In the genomic region with DNA sequence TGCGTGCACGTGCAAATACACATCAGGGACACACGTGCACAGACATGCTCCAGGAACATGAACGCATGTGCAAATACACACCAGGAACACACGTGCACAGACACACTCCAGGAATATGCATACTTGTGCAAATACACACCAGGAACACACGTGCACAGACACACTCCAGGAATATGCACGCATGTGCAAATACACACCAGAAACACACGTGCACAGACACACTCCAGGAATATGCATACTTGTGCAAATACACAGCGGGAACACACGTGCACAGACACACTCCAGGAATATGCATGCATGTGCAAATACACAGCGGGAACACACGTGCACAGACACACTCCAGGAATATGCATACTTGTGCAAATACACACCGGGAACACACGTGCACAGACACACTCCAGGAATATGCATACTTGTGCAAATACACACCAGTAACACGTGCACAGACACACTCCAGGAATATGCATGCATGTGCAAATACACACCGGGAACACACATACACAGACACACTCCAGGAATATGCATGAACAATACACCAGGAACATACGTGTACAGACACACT, we compare ENCODE assay signal across 7 cellular contexts. TPM values are rescaled to one million over a fixed set of nuclear protein-coding genes. Genes with fewer than 3 reads are reported as not detected.
DNase-seq lines count a peak whose midpoint lies in the region; ATAC-seq, FAIRE-seq and TF ChIP-seq lines count a peak whose summit lies in the region.
"Not testable (repeated sequence)": the region's sequence is repeated elsewhere in the genome, so short reads cannot be mapped to it uniquely, and the experiment has no call there.

No MANE protein-coding gene starts in this region.

- H4K5ac ChIP-seq in IMR-90 (ENCODE audit: low read depth, low read length) = peak overlapping the region; percentile 54; the same call in 1 of the 2 replicates
- not testable (repeated sequence) for H4K5ac ChIP-seq in H1 (ENCODE audit: insufficient read length, low read depth, low read length)

- not testable (repeated sequence) for ATAC-seq in IMR-90 (ENCODE audit: low read depth); K562; heart right ventricle; psoas muscle

- H2AK5ac ChIP-seq in IMR-90 (ENCODE audit: low read depth, low read length) = peak overlapping the region; percentile 93
- not testable (repeated sequence) for H2AK5ac ChIP-seq in H1 (ENCODE audit: low read depth, low read length)

- intact Hi-C loops in IMR-90 (cut with micrococcal nuclease); K562 (cut with micrococcal nuclease): not testable (repeated sequence)
- intact Hi-C loops in heart right ventricle (cut with DNase I) (loop anchor here in 3 of 10 donors (5.0 to 10.0 kb wide), 3 partner anchors 47 to 130 kb away; no protein-coding TSS in a partner anchor), psoas muscle (cut with DNase I) (loop anchor here in 1 of 2 donors (5.0 kb wide), 1 partner anchor 50 kb away; no protein-coding TSS in a partner anchor)

- peak overlapping the region; percentile 77 for H2BK5ac ChIP-seq in IMR-90 (ENCODE audit: low read depth, low read length, poor library complexity, severe bottlenecking)
- not testable (repeated sequence) for H2BK5ac ChIP-seq in H1 (ENCODE audit: low read depth, low read length)

- POLR2A ChIA-PET in IMR-90 (lab: Charles Lee; ENCODE audit: unreplicated experiment) = interaction anchor here (1.8 kb wide), 1 partner anchor 13 kb away, joined by 4 read pairs; no protein-coding TSS in a partner anchor
- POLR2A ChIA-PET in K562 (lab: Yijun Ruan, JAX) = interaction anchor here (0.6 kb wide), 1 partner anchor 115 kb away, joined by 3 read pairs; no protein-coding TSS in a partner anchor
- POLR2A ChIA-PET in H1 (lab: Charles Lee; ENCODE audit: partially characterized antibody) = not testable (repeated sequence)

- H3K23ac ChIP-seq in IMR-90 (ENCODE audit: low read depth, low read length) = peak overlapping the region; percentile 63
- not testable (repeated sequence) for H3K23ac ChIP-seq in H1 (ENCODE audit: insufficient read length)

- WGBS in IMR-90 (ENCODE audit: extremely low coverage in 2 of 2, insufficient read length in 1 of 2), 2 experiments = 91% methylated on average over 15 of the region's 17 CpGs; no CpG with 5 or more reads in 1 of the 2 experiments
- WGBS in K562 (ENCODE audit: insufficient coverage, low coverage, missing lambda C conversion rate) = 26% methylated on average over 17 of the region's 17 CpGs
- WGBS in H1 (ENCODE audit: extremely low coverage in 1 of 2, insufficient coverage in 1 of 2, insufficient read length in 1 of 2, insufficient replicate concordance in 2 of 2, low coverage in 1 of 2, low lambda C conversion rate in 2 of 2, missing lambda C conversion rate in 1 of 2), 2 experiments = 94% methylated on average over 17 of the region's 17 CpGs; no CpG with 5 or more reads in 1 of the 2 experiments
- WGBS in heart right ventricle, 2 donors = 87 to 89% methylated on average over 17 of the region's 17 CpGs
- WGBS in psoas muscle, 3 donors = 66 to 77% (median 66%) methylated on average over 17 of the region's 17 CpGs

- H2AK9ac ChIP-seq in IMR-90 (replicated peaks; ENCODE audit: low read depth, low read length, poor library complexity) = peak overlapping the region; percentile 85

- not testable (repeated sequence) for TF ChIP-seq RAD21 in IMR-90 (IDR thresholded peaks at IDR 0.05; ENCODE audit: low read length); K562 (CRISPR knock-in tag; conservative IDR thresholded peaks at IDR 0.05 in 1 of 2, IDR thresholded peaks at IDR 0.05 in 1 of 2); H1 (IDR thresholded peaks at IDR 0.05 in 1 of 2, conservative IDR thresholded peaks at IDR 0.05 in 1 of 2; ENCODE audit: low read depth in 2 of 2, low read length in 2 of 2)

- peak overlapping the region; percentile 29; the same call in 1 of the 2 replicates for H3K56ac ChIP-seq in IMR-90 (ENCODE audit: extremely low read depth, insufficient read depth, low read length)
- H3K56ac ChIP-seq in H1 (replicated peaks; ENCODE audit: insufficient read length, low read depth, low read length) = not testable (repeated sequence)

- not testable (repeated sequence) for H3K79me2 ChIP-seq in K562 (ENCODE audit: control insufficient read depth, insufficient read depth, low read length); H1 (ENCODE audit: control insufficient read depth in 1 of 2, insufficient read depth in 2 of 2, low read length in 2 of 2)

- peak overlapping the region; percentile 39; the same call in 1 of the 2 replicates for H2BK12ac ChIP-seq in H1 (ENCODE audit: low read depth, low read length)

- not testable (repeated sequence) for H3K23me2 ChIP-seq in H1 (ENCODE audit: low read depth, low read length)

- not testable (repeated sequence) for H3K4me3 ChIP-seq in IMR-90 (ENCODE audit: insufficient read depth, low read depth, low read length); K562; H1 (ENCODE audit: extremely low read depth in 1 of 4, insufficient read depth in 2 of 4, low read depth in 3 of 4, low read length in 4 of 4); heart right ventricle; psoas muscle
- peak overlapping the region in 1 of 2 donors; percentile 33 for H3K4me3 ChIP-seq in muscle layer of colon (ENCODE audit: low read depth in 1 of 2, low read length in 2 of 2)
- peak overlapping the region in 1 of 2 donors; percentile 29 for H3K4me3 ChIP-seq in stomach smooth muscle (ENCODE audit: low read length in 2 of 2)

- H3K9ac ChIP-seq in IMR-90 (ENCODE audit: low read depth, low read length) = peak overlapping the region; percentile 11; the same call in 1 of the 2 replicates
- H3K9ac ChIP-seq in K562 (ENCODE audit: insufficient read depth in 1 of 2, low read depth in 2 of 2, low read length in 2 of 2); H1 (replicated peaks in 1 of 4; ENCODE audit: extremely low read depth in 1 of 4, low read depth in 3 of 4, low read length in 3 of 4); muscle layer of colon (ENCODE audit: low read length); stomach smooth muscle (ENCODE audit: low read length in 2 of 2): not testable (repeated sequence)

- DNase-seq in IMR-90; K562 (ENCODE audit: extremely low read depth in 1 of 4, low spot score in 3 of 4); H1 (ENCODE audit: low read depth in 1 of 2, low spot score in 2 of 2); heart right ventricle; psoas muscle: not testable (repeated sequence)

- peak overlapping the region; percentile 67 to 92; a peak in 3 of 4 replicates for H4K8ac ChIP-seq in IMR-90 (ENCODE audit: low read depth in 2 of 2, low read length in 2 of 2)
- not testable (repeated sequence) for H4K8ac ChIP-seq in H1 (ENCODE audit: extremely low read depth, insufficient read depth, low read length)

- not testable (repeated sequence) for H3K27me3 ChIP-seq in IMR-90 (ENCODE audit: control insufficient read depth, insufficient read depth, low read length); H1 (replicated peaks in 1 of 4; ENCODE audit: control insufficient read depth in 3 of 4, extremely low read depth in 1 of 4, insufficient read depth in 3 of 4, low read length in 3 of 4); heart right ventricle; muscle layer of colon (ENCODE audit: control insufficient read depth in 1 of 2, insufficient read depth in 2 of 2, low read length in 2 of 2); stomach smooth muscle (ENCODE audit: control insufficient read depth in 1 of 2, insufficient read depth in 2 of 2, low read length in 2 of 2)
- H3K27me3 ChIP-seq in K562 (ENCODE audit: control insufficient read depth in 2 of 2, insufficient read depth in 2 of 2, low read length in 2 of 2) = peaks cover 6 to 73% of the 10 kb centered on the region in 2 experiments; a peak in 4 of 5 replicates
- H3K27me3 ChIP-seq in psoas muscle (ENCODE audit: insufficient read depth in 3 of 3, low read length in 2 of 3) = peaks cover 0 to 68% (median 5%) of the 10 kb centered on the region in 3 donors

- not testable (repeated sequence) for TF ChIP-seq CTCF in IMR-90 (conservative IDR thresholded peaks at IDR 0.05; ENCODE audit: low read depth, low read length); K562 (IDR thresholded peaks at IDR 0.05 in 2 of 3, conservative IDR thresholded peaks at IDR 0.05 in 1 of 3; ENCODE audit: insufficient read depth in 2 of 3, low read depth in 1 of 3, low read length in 3 of 3); H1 (IDR thresholded peaks at IDR 0.05; ENCODE audit: control extremely low read depth in 1 of 3, insufficient read depth in 1 of 3, low read depth in 1 of 3, low read length in 3 of 3); heart right ventricle (IDR thresholded peaks at IDR 0.05); psoas muscle (IDR thresholded peaks at IDR 0.05)

- TF ChIP-seq POLR2A in IMR-90 (IDR thresholded peaks at IDR 0.05; ENCODE audit: low read depth, low read length); K562 (conservative IDR thresholded peaks at IDR 0.05); H1 (IDR thresholded peaks at IDR 0.05; ENCODE audit: control extremely low read depth in 1 of 2, low read depth in 2 of 2, low read length in 2 of 2): not testable (repeated sequence)

- H3K79me1 ChIP-seq in IMR-90 (ENCODE audit: low read depth in 1 of 2, low read length in 2 of 2) = peaks cover 0 to 16% of the 10 kb centered on the region in 2 experiments; a peak in 2 of 4 replicates
- H3K79me1 ChIP-seq in H1 (ENCODE audit: low read depth, low read length) = not testable (repeated sequence)

- peaks cover 22% of the 10 kb centered on the region for H3K9me1 ChIP-seq in IMR-90 (ENCODE audit: insufficient read depth, low read length)
- not testable (repeated sequence) for H3K9me1 ChIP-seq in K562 (ENCODE audit: control insufficient read depth, insufficient read depth, low read length)

- H3K4ac ChIP-seq in IMR-90 (ENCODE audit: low read depth, low read length) = peak overlapping the region; percentile 92
- H3K4ac ChIP-seq in H1 (replicated peaks; ENCODE audit: insufficient read length, low read depth, low read length) = not testable (repeated sequence)

- H3K14ac ChIP-seq in IMR-90 (replicated peaks; ENCODE audit: low read depth, low read length) = peak overlapping the region; percentile 77
- H3K14ac ChIP-seq in H1 (ENCODE audit: insufficient read length) = not testable (repeated sequence)

- peak; percentile 15 for FAIRE-seq in K562 (lab: Jason Lieb, UNC)
- not testable (repeated sequence) for FAIRE-seq in H1 (lab: Jason Lieb, UNC)

- dilution Hi-C loops in IMR-90 (cut with HindIII; ENCODE audit: low sequenced_read_pairs, unreplicated experiment) = not testable (repeated sequence)

- BruUV-seq in IMR-90 (replicated peaks; lab: Mats Ljungman, UMichigan); K562 (replicated peaks; lab: Mats Ljungman, UMichigan): not testable (repeated sequence)

- peak overlapping the region; percentile 58 for H3K18ac ChIP-seq in IMR-90 (ENCODE audit: low read depth, low read length)
- not testable (repeated sequence) for H3K18ac ChIP-seq in H1 (ENCODE audit: extremely low read depth, low read length)

- CTCF ChIA-PET in IMR-90 (lab: Yijun Ruan, JAX) = interaction anchor here (1.9 to 2.1 kb wide), 2 partner anchors 67 to 79 kb away, joined by 5 to 8 read pairs; no protein-coding TSS in a partner anchor
- CTCF ChIA-PET in K562 (lab: Yijun Ruan, JAX; ENCODE audit: low intra/inter-chr PET ratio) = interaction anchor here (1.8 to 2.2 kb wide), 2 partner anchors 12 to 167 kb away, joined by 8 to 13 read pairs; no protein-coding TSS in a partner anchor
- CTCF ChIA-PET in H1 (lab: Charles Lee; ENCODE audit: partially characterized antibody) = interaction anchor here (0.8 to 4.0 kb wide), 9 partner anchors 12 to 167 kb away, joined by 3 to 27 read pairs (median 8); no protein-coding TSS in a partner anchor

- peak overlapping the region; percentile 90 for H2AFZ ChIP-seq in IMR-90 (replicated peaks; ENCODE audit: low read length, poor library complexity)
- not testable (repeated sequence) for H2AFZ ChIP-seq in K562 (ENCODE audit: low read depth, low read length); H1 (ENCODE audit: low read length)

- not testable (repeated sequence) for H2BK15ac ChIP-seq in IMR-90 (ENCODE audit: low read depth, low read length); H1 (ENCODE audit: low read length)

- in situ Hi-C loops in IMR-90 (cut with MboI; ENCODE audit: low sequenced_read_pairs) = not testable (repeated sequence)
- in situ Hi-C loops in K562 (cut with MboI) = loop anchor here (10.0 kb wide), 1 partner anchor 517 kb away; no protein-coding TSS in a partner anchor

- H2BK120ac ChIP-seq in IMR-90 (ENCODE audit: low read depth, low read length) = peak overlapping the region; percentile 93
- not testable (repeated sequence) for H2BK120ac ChIP-seq in H1 (replicated peaks; ENCODE audit: low read depth, low read length)

- not testable (repeated sequence) for H3K9me3 ChIP-seq in IMR-90 (ENCODE audit: control insufficient read depth, insufficient read depth, low read length); K562 (replicated peaks; ENCODE audit: control insufficient read depth, insufficient read depth, low read depth, low read length); H1 (ENCODE audit: insufficient read depth in 2 of 2, low read depth in 1 of 2, low read length in 1 of 2); heart right ventricle; muscle layer of colon (ENCODE audit: low read length); psoas muscle; stomach smooth muscle (ENCODE audit: control insufficient read depth in 2 of 2, low read length in 2 of 2)

- not testable (repeated sequence) for TF ChIP-seq EP300 in K562 (IDR thresholded peaks at IDR 0.05; ENCODE audit: low read length); H1 (IDR thresholded peaks at IDR 0.05; ENCODE audit: borderline replicate concordance in 1 of 2, low read depth in 2 of 2, low read length in 2 of 2)

- peak overlapping the region; percentile 88 for H2BK20ac ChIP-seq in IMR-90 (ENCODE audit: low read depth, low read length)
- not testable (repeated sequence) for H2BK20ac ChIP-seq in H1 (ENCODE audit: low read length)

- peak overlapping the region; percentile 87 for H3K27ac ChIP-seq in IMR-90 (ENCODE audit: insufficient read depth, low read length)
- H3K27ac ChIP-seq in K562 (ENCODE audit: extremely low read depth, low read depth, low read length); H1 (ENCODE audit: low read depth, low read length): not testable (repeated sequence)
- H3K27ac ChIP-seq in heart right ventricle = peak overlapping the region; percentile 15 to 89 (median 84)
- peak overlapping the region; percentile 75 for H3K27ac ChIP-seq in muscle layer of colon (ENCODE audit: low read depth, low read length)
- peak overlapping the region; percentile 55 for H3K27ac ChIP-seq in psoas muscle
- peak overlapping the region; percentile 37 for H3K27ac ChIP-seq in stomach smooth muscle (ENCODE audit: low read length)

- peaks cover 31% of the 10 kb centered on the region for H3K4me1 ChIP-seq in IMR-90 (ENCODE audit: control insufficient read depth, insufficient read depth, low read length)
- peaks cover 20 to 45% of the 10 kb centered on the region in 2 experiments; a peak in 4 of 5 replicates for H3K4me1 ChIP-seq in K562 (replicated peaks in 1 of 2; ENCODE audit: control insufficient read depth in 2 of 2, insufficient read depth in 2 of 2, low read length in 2 of 2)
- not testable (repeated sequence) for H3K4me1 ChIP-seq in H1 (replicated peaks in 1 of 4; ENCODE audit: control insufficient read depth in 3 of 4, insufficient read depth in 4 of 4, low read length in 3 of 4)
- H3K4me1 ChIP-seq in heart right ventricle = peaks cover 14 to 53% (median 42%) of the 10 kb centered on the region in 9 donors
- peaks cover 34% of the 10 kb centered on the region for H3K4me1 ChIP-seq in muscle layer of colon (ENCODE audit: insufficient read depth, low read length)
- peaks cover 27% of the 10 kb centered on the region for H3K4me1 ChIP-seq in psoas muscle
- H3K4me1 ChIP-seq in stomach smooth muscle (ENCODE audit: control insufficient read depth, insufficient read depth, low read length) = peaks cover 33% of the 10 kb centered on the region

- H4K91ac ChIP-seq in IMR-90 (ENCODE audit: insufficient read depth, low read depth, low read length) = peak overlapping the region; percentile 96
- H4K91ac ChIP-seq in H1 (replicated peaks; ENCODE audit: insufficient read length, low read length) = not testable (repeated sequence)

- H3K4me2 ChIP-seq in IMR-90 (ENCODE audit: low read depth, low read length) (peak overlapping the region; percentile 5), K562 (ENCODE audit: insufficient read depth, low read length) (peak overlapping the region; percentile 50)
- not testable (repeated sequence) for H3K4me2 ChIP-seq in H1 (ENCODE audit: insufficient read depth in 1 of 2, low read depth in 2 of 2, low read length in 2 of 2)

- H3K36me3 ChIP-seq in IMR-90 (ENCODE audit: control insufficient read depth, insufficient read depth, low read length); K562 (ENCODE audit: control insufficient read depth, insufficient read depth, low read length); H1 (ENCODE audit: control insufficient read depth in 2 of 4, insufficient read depth in 4 of 4, low read length in 3 of 4); heart right ventricle; muscle layer of colon (ENCODE audit: insufficient read depth, low read length); psoas muscle (ENCODE audit: insufficient read depth in 1 of 2, low read depth in 1 of 2); stomach smooth muscle (ENCODE audit: control insufficient read depth in 2 of 2, insufficient read depth in 2 of 2, low read length in 2 of 2): not testable (repeated sequence)

- H4K20me1 ChIP-seq in IMR-90 (ENCODE audit: insufficient read depth, low read length); K562 (replicated peaks; ENCODE audit: control insufficient read depth, insufficient read depth, low read length); H1 (replicated peaks in 1 of 2; ENCODE audit: control insufficient read depth in 1 of 2, insufficient read depth in 2 of 2, low read length in 2 of 2): not testable (repeated sequence)

RNA-seq across cellular contexts. Expression of a gene that starts 20.0 kb away (rescaled TPM):
- total RNA-seq in IMR-90 (2012; rRNA removed) (18.8 and 23.9 TPM in 2 replicates), K562 (2014; rRNA removed) (11.0 and 16.7 TPM in 2 replicates), K562 (2014; rRNA removed; fragmentation: Illumina TruSeq; extraction: Trizol) (7.6 and 9.2 TPM in 2 replicates), K562 (2015; rRNA removed; fragmentation: Illumina TruSeq; extraction: Trizol) (9.2 and 9.5 TPM in 2 replicates), K562 (2021) (24.2 and 24.6 TPM in 2 replicates), heart right ventricle (10 to 100 TPM; 12.7 to 20.4 (median 16.3) TPM), psoas muscle (10 to 100 TPM in 2 of 4 donors, 1 to 10 TPM in 2; 5.6 to 13.9 (median 9.4) TPM)
- polyA plus RNA-seq in IMR-90 (2012; rRNA removed) (58.5 and 59.3 TPM in 2 replicates), K562 (2011; rRNA removed) (15.6 and 25.2 TPM in 2 replicates), K562 (2014; fragmentation: Illumina TruSeq; extraction: Trizol) (18.0 and 21.0 TPM in 2 replicates), K562 (2014; fragmentation: Nextera tagmentation; extraction: Ambion mirVana) (1 to 10 TPM; 1.1 to 2.9 TPM), K562 (2014; rRNA removed) (18.3 and 21.2 TPM in 2 replicates), H1 (2011; rRNA removed) (13.7 and 21.0 TPM in 2 replicates), heart right ventricle (10 to 100 TPM; 18.9 to 20.6 TPM), psoas muscle (10 to 100 TPM in 2 of 3 donors, 1 to 10 TPM in 1; 8.3 to 13.1 (median 10.8) TPM)
- 46.5 and 53.6 TPM in 2 replicates for polyA plus RNA-seq in IMR-90 (2012; cell fraction: cytosol; rRNA removed)
- 236 and 251 TPM in 2 replicates for polyA plus RNA-seq in IMR-90 (2012; cell fraction: nucleus; rRNA removed; ENCODE audit: low replicate concordance)
- 120 and 232 TPM in 2 replicates for total RNA-seq in K562 (2011; cell fraction: chromatin; rRNA removed; ENCODE audit: low replicate concordance)
- 126 and 138 TPM in 2 replicates for total RNA-seq in K562 (2011; cell fraction: nucleolus; rRNA removed)
- total RNA-seq in K562 (2011; cell fraction: nucleoplasm; rRNA removed) = 113 and 131 TPM in 2 replicates
- polyA plus RNA-seq in K562 (2011; cell fraction: cytosol; rRNA removed) = 9.5 and 12.5 TPM in 2 replicates
- 152 and 163 TPM in 2 replicates for polyA plus RNA-seq in K562 (2011; cell fraction: nucleus; rRNA removed)
- polyA plus RNA-seq in K562 (2012) = 16.7 and 35.4 TPM in 2 replicates
- 6.4 and 6.5 TPM in 2 replicates for polyA minus RNA-seq in K562 (2011; rRNA and poly(A)+ RNA removed)
- polyA minus RNA-seq in K562 (2011; cell fraction: cytosol; rRNA and poly(A)+ RNA removed) = 3.6 and 8.4 TPM in 2 replicates
- polyA minus RNA-seq in K562 (2011; cell fraction: nucleus; rRNA and poly(A)+ RNA removed) = 33.5 and 49.3 TPM in 2 replicates
- total RNA-seq in H1 (2021; fragmentation: NEBNext Ultra II Directional; extraction: Animal tissue kit (Norgen Biotek cat#: 25700)) = 32.1 and 34.6 TPM in 2 replicates
- polyA plus RNA-seq in H1 (2011; cell fraction: cytosol; rRNA removed) = 20.3 TPM
- polyA plus RNA-seq in H1 (2011; cell fraction: nucleus; rRNA removed) = 88.5 TPM
- polyA plus RNA-seq in H1 (2012, experiment 1 of 2) = 24.1 to 33.7 TPM (median 29.4 TPM) in 4 replicates
- polyA plus RNA-seq in H1 (2012, experiment 2 of 2) = 15.8 TPM
- polyA plus RNA-seq in H1 (2013, experiment 1 of 2) = 33.3 TPM
- 33.7 TPM for polyA plus RNA-seq in H1 (2013, experiment 2 of 2)
- polyA minus RNA-seq in H1 (2011; rRNA and poly(A)+ RNA removed) = 11.2 and 13.2 TPM in 2 replicates
- polyA minus RNA-seq in H1 (2011; cell fraction: cytosol; rRNA and poly(A)+ RNA removed) = 13.0 TPM
- polyA minus RNA-seq in H1 (2011; cell fraction: nucleus; rRNA and poly(A)+ RNA removed) = 28.5 TPM
